Comparison of ENCODE assay signal across 23 cellular contexts in the genomic region with DNA sequence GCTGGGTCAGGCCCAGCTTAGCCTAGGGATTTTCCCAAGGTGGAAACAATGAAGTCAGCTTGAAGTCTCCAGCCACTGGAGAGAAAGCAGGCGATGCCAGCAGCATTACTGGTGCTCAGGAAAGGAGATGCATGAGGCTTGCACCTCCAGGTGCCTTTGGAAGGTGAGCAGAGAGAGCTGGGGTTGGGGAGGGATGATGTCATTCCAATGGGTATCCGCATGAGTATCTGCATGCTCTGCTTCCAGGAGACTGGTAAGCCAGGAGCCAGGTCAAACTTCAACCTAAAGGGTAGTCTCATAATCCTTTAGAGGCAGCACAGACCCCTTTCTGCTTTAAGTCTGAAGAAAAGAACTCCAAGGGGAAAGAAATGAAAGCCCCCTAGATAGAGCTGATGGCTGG.
DNase-seq lines count a peak whose midpoint lies in the region; ATAC-seq and TF ChIP-seq lines count a peak whose summit lies in the region.
"Had no signal": no experiment of that assay in that cellular context is flagged by ENCODE, and none has a peak within 500 bp of the region (broad histone marks: within the 10 kb centered on the region; RNA-seq: fewer than 3 reads in every experiment).

No MANE protein-coding gene starts in this region.

- H3K36me3 Mint-ChIP-seq in activated naive CD8-positive, alpha-beta T cell treated with anti-CD3 and anti-CD28 coated beads for 36 hours = peaks cover 14% of the 10 kb centered on the region
- H3K36me3 Mint-ChIP-seq in activated naive CD8-positive, alpha-beta T cell treated with anti-CD3 and anti-CD28 coated beads, Interleukin-2, amount 50 U/mL, for 24 hours (ENCODE audit: low read depth) = peaks cover 11% of the 10 kb centered on the region
- H3K36me3 Mint-ChIP-seq in endodermal cell (ENCODE audit: low read depth) = peaks cover 86% of the 10 kb centered on the region
- H3K36me3 Mint-ChIP-seq in stimulated activated naive B cell treated with anti-CD40 and anti-IgM and Interleukin-4, amounts not matched to agents 10 μg/mL and 1 μg/mL and 100 μg/mL, for 72 hours = peaks cover 38 to 55% of the 10 kb centered on the region in 2 donors

- H3K9me3 Mint-ChIP-seq in activated naive CD8-positive, alpha-beta T cell treated with anti-CD3 and anti-CD28 coated beads for 36 hours = no peaks in the 10 kb centered on the region
- H3K9me3 Mint-ChIP-seq in activated naive CD8-positive, alpha-beta T cell treated with anti-CD3 and anti-CD28 coated beads, Interleukin-2, amount 50 U/mL, for 24 hours = no peaks in the 10 kb centered on the region
- no peaks in the 10 kb centered on the region for H3K9me3 Mint-ChIP-seq in endodermal cell
- no peaks in the 10 kb centered on the region for H3K9me3 Mint-ChIP-seq in stimulated activated naive B cell treated with anti-CD40 and anti-IgM and Interleukin-4, amounts not matched to agents 10 μg/mL and 1 μg/mL and 100 μg/mL, for 72 hours
- H3K9me3 Mint-ChIP-seq: CD4-positive, alpha-beta T cell; H9 had no signal

- H3K27me3 Mint-ChIP-seq in activated naive CD8-positive, alpha-beta T cell treated with anti-CD3 and anti-CD28 coated beads for 36 hours = no peaks in the 10 kb centered on the region
- no peaks in the 10 kb centered on the region for H3K27me3 Mint-ChIP-seq in activated naive CD8-positive, alpha-beta T cell treated with anti-CD3 and anti-CD28 coated beads, Interleukin-2, amount 50 U/mL, for 24 hours
- H3K27me3 Mint-ChIP-seq in endodermal cell (ENCODE audit: insufficient read depth) = no peaks in the 10 kb centered on the region
- H3K27me3 Mint-ChIP-seq in stimulated activated naive B cell treated with anti-CD40 and anti-IgM and Interleukin-4, amounts not matched to agents 10 μg/mL and 1 μg/mL and 100 μg/mL, for 72 hours = no peaks in the 10 kb centered on the region
- H3K27me3 Mint-ChIP-seq: CD4-positive, alpha-beta T cell had no signal

- WGBS in endodermal cell (ENCODE audit: insufficient coverage in 1 of 2, insufficient read length in 1 of 2), 2 experiments = 89 to 100% methylated on average over 2 of the region's 2 CpGs

- TF ChIP-seq CTCF in HEK293 (tag by site-specific recombination; IDR thresholded peaks at IDR 0.05) (no peak), endodermal cell (conservative IDR thresholded peaks at IDR 0.05) (no peak)

- no peak for DNase-seq in activated naive CD8-positive, alpha-beta T cell treated with anti-CD3 and anti-CD28 coated beads for 36 hours
- DNase-seq in activated naive CD8-positive, alpha-beta T cell treated with anti-CD3 and anti-CD28 coated beads, Interleukin-2, amount 50 U/mL, for 24 hours = no peak
- no peak for DNase-seq in endodermal cell
- DNase-seq in stimulated activated naive B cell treated with anti-CD40 and anti-IgM and Interleukin-4, amounts not matched to agents 10 μg/mL and 1 μg/mL and 100 μg/mL, for 72 hours = no peak
- DNase-seq: CD4-positive, alpha-beta T cell; DND-41; GM23248; H9; KBM-7; NCI-H1092; NCI-H1436; NCI-H187 treated with DMSO at 0.1 percent for 48 hours; NCI-H2227 treated with DMSO at 0.1 percent for 48 hours; NCI-H510A; PC-9; RPMI8226; SIG-M5; SK-N-SH had no signal

- H3K4me3 ChIP-seq in HEK293 (ENCODE audit: low read depth, low read length) (no peak overlapping the region), endodermal cell (ENCODE audit: low read length) (no peak overlapping the region)
- H3K4me3 ChIP-seq: A549, GM12878, GM23248, PC-9 had no signal

- H3K4me3 Mint-ChIP-seq in activated naive CD8-positive, alpha-beta T cell treated with anti-CD3 and anti-CD28 coated beads for 36 hours = no peak overlapping the region
- H3K4me3 Mint-ChIP-seq in activated naive CD8-positive, alpha-beta T cell treated with anti-CD3 and anti-CD28 coated beads, Interleukin-2, amount 50 U/mL, for 24 hours = no peak overlapping the region
- no peak overlapping the region for H3K4me3 Mint-ChIP-seq in endodermal cell
- no peak overlapping the region for H3K4me3 Mint-ChIP-seq in stimulated activated naive B cell treated with anti-CD40 and anti-IgM and Interleukin-4, amounts not matched to agents 10 μg/mL and 1 μg/mL and 100 μg/mL, for 72 hours
- H3K4me3 Mint-ChIP-seq: CD4-positive, alpha-beta T cell; H9 had no signal

- H3K27ac ChIP-seq in HEK293 (ENCODE audit: extremely low read depth, low read depth, low read length) (no peak overlapping the region), endodermal cell (ENCODE audit: low read depth, low read length) (no peak overlapping the region)
- H3K27ac ChIP-seq: A549, GM23248 had no signal

- no peaks in the 10 kb centered on the region for H3K27me3 ChIP-seq in endodermal cell (ENCODE audit: control insufficient read depth, insufficient read depth, low read length, poor library complexity, severe bottlenecking)

- POLR2A ChIA-PET in HEK293 (lab: Yijun Ruan, JAX) = interaction anchor here (0.5 to 1.2 kb wide), 2 partner anchors 12 to 634 kb away, joined by 3 to 4 read pairs; no protein-coding TSS in a partner anchor

- CTCF ChIA-PET in HEK293 (lab: Yijun Ruan, JAX) = interaction anchor here (2.3 to 3.2 kb wide), 2 partner anchors 11 to 96 kb away, joined by 12 to 16 read pairs; no protein-coding TSS in a partner anchor

- H3K36me3 ChIP-seq in HEK293 (ENCODE audit: control insufficient read depth in 2 of 2, insufficient read depth in 1 of 2, low read length in 2 of 2) = peaks cover 6 to 96% of the 10 kb centered on the region in 2 experiments; a peak in 2 of 3 replicates
- peaks cover 89% of the 10 kb centered on the region for H3K36me3 ChIP-seq in endodermal cell (ENCODE audit: control insufficient read depth, insufficient read depth, low read length)

- no peak for ATAC-seq in activated naive CD8-positive, alpha-beta T cell treated with anti-CD3 and anti-CD28 coated beads, Interleukin-2, amount 50 U/mL, for 24 hours
- ATAC-seq in stimulated activated naive B cell treated with anti-CD40 and anti-IgM and Interleukin-4, amounts not matched to agents 10 μg/mL and 1 μg/mL and 100 μg/mL, for 72 hours (replicated peaks) = no peak
- ATAC-seq in GM21717 (IDR thresholded peaks at IDR 0.05; ENCODE audit: unreplicated experiment) (no peak), GM19397 (IDR thresholded peaks at IDR 0.05; ENCODE audit: unreplicated experiment) (no peak)
- ATAC-seq: GM12878 had no signal

- peak overlapping the region; percentile 2 for H3K27ac Mint-ChIP-seq in activated naive CD8-positive, alpha-beta T cell treated with anti-CD3 and anti-CD28 coated beads for 36 hours
- H3K27ac Mint-ChIP-seq in activated naive CD8-positive, alpha-beta T cell treated with anti-CD3 and anti-CD28 coated beads, Interleukin-2, amount 50 U/mL, for 24 hours = no peak overlapping the region
- peak overlapping the region; percentile 56 for H3K27ac Mint-ChIP-seq in endodermal cell
- peak overlapping the region; percentile 37 for H3K27ac Mint-ChIP-seq in stimulated activated naive B cell treated with anti-CD40 and anti-IgM and Interleukin-4, amounts not matched to agents 10 μg/mL and 1 μg/mL and 100 μg/mL, for 72 hours
- H3K27ac Mint-ChIP-seq: CD4-positive, alpha-beta T cell had no signal

- H3K4me1 ChIP-seq in HEK293 (ENCODE audit: control insufficient read depth, insufficient read depth, low read length) (no peaks in the 10 kb centered on the region), endodermal cell (ENCODE audit: control insufficient read depth, insufficient read depth, low read length) (no peaks in the 10 kb centered on the region)
- H3K4me1 ChIP-seq: A549 had no signal

- no peaks in the 10 kb centered on the region for H3K9me3 ChIP-seq in HEK293 (ENCODE audit: control insufficient read depth, insufficient read depth, low read depth, low read length)
- H3K9me3 ChIP-seq in endodermal cell (ENCODE audit: control insufficient read depth, low read length) = no peaks in the 10 kb centered on the region
- H3K9me3 ChIP-seq: A549, SK-N-SH had no signal

- no peak overlapping the region for H3K9ac ChIP-seq in endodermal cell (ENCODE audit: extremely low read depth, low read length, poor library complexity, severe bottlenecking)
- H3K9ac ChIP-seq: GM23248, SK-N-SH had no signal

- H3K4me1 Mint-ChIP-seq in activated naive CD8-positive, alpha-beta T cell treated with anti-CD3 and anti-CD28 coated beads for 36 hours = peaks cover 3% of the 10 kb centered on the region
- no peaks in the 10 kb centered on the region for H3K4me1 Mint-ChIP-seq in activated naive CD8-positive, alpha-beta T cell treated with anti-CD3 and anti-CD28 coated beads, Interleukin-2, amount 50 U/mL, for 24 hours
- no peaks in the 10 kb centered on the region for H3K4me1 Mint-ChIP-seq in endodermal cell
- H3K4me1 Mint-ChIP-seq in stimulated activated naive B cell treated with anti-CD40 and anti-IgM and Interleukin-4, amounts not matched to agents 10 μg/mL and 1 μg/mL and 100 μg/mL, for 72 hours = peaks cover 0 to 3% of the 10 kb centered on the region in 2 donors
- H3K4me1 Mint-ChIP-seq: H9 had no signal

TF ChIP-seq in HEK293, 187 proteins besides CTCF, POLR2A, EP300 and RAD21:
- TF ChIP-seq FEZF1 (tag by site-specific recombination; IDR thresholded peaks at IDR 0.05) = no peak
- no peak for TF ChIP-seq GFI1B (tag by site-specific recombination; IDR thresholded peaks at IDR 0.05)
- TF ChIP-seq, protein P1, sequence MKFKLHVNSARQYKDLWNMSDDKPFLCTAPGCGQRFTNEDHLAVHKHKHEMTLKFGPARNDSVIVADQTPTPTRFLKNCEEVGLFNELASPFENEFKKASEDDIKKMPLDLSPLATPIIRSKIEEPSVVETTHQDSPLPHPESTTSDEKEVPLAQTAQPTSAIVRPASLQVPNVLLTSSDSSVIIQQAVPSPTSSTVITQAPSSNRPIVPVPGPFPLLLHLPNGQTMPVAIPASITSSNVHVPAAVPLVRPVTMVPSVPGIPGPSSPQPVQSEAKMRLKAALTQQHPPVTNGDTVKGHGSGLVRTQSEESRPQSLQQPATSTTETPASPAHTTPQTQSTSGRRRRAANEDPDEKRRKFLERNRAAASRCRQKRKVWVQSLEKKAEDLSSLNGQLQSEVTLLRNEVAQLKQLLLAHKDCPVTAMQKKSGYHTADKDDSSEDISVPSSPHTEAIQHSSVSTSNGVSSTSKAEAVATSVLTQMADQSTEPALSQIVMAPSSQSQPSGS (tag by site-specific recombination; IDR thresholded peaks at IDR 0.05; ENCODE audit: low read depth) = peak; percentile 71
TF ChIP-seq in HEK293: peak in this region for 1.
